8 cellular contexts compared by ENCODE assay signal in the genomic region with DNA sequence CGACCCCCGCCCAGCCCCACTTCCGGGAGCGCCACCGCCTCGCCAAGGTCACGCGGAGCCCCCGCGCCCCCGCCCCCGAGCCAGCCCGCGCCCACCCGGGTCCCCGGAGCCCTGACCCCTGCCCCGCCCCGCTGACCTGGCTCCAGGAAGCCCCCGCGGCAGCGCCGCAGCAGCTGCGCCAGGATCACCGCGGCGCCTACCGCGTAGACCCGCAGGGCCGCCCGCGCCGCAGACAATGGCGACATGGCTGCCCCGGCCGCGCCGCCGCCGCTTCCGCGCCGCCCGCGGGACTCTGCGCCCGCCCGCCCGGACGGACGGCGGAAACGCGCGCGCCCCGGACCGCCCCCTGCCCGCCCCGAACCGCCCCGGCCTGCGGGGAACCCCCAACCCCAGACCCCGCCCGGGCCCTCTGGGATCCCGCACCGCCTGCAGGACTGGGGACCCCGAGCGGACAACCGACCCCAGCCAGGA. TPM values are rescaled to one million over a fixed set of nuclear protein-coding genes. Genes with fewer than 3 reads are reported as not detected.
DNase-seq lines count a peak whose midpoint lies in the region; ATAC-seq, FAIRE-seq and TF ChIP-seq lines count a peak whose summit lies in the region.

A gene with protein sequence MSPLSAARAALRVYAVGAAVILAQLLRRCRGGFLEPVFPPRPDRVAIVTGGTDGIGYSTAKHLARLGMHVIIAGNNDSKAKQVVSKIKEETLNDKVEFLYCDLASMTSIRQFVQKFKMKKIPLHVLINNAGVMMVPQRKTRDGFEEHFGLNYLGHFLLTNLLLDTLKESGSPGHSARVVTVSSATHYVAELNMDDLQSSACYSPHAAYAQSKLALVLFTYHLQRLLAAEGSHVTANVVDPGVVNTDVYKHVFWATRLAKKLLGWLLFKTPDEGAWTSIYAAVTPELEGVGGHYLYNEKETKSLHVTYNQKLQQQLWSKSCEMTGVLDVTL (minus strand): TSS at position 296 of the 471 bp plus-strand sequence. CDS start 51 bp downstream, at position 245.
A gene (minus strand): TSS at position 296 of the 471 bp plus-strand sequence. CDS start 10,257 bp downstream, outside the sequence.

- peak within 1 kb of the TSS; percentile 90 for H3K27ac ChIP-seq in OCI-LY1 (ENCODE audit: low read depth, low read length, poor library complexity, severe bottlenecking)
- H3K27ac ChIP-seq in skeletal muscle tissue (ENCODE audit: low read depth, low read length): peak within 1 kb of the TSS; percentile 83

- H3K79me2 ChIP-seq in OCI-LY1 (ENCODE audit: insufficient read depth, low read length): peaks cover 44% of the 10 kb centered on the region

- DNase-seq in Caki2 (ENCODE audit: low read depth) (no peak), H54 (ENCODE audit: insufficient read length, low spot score) (peak; percentile 28), hepatic stellate cell (ENCODE audit: low spot score) (peak; percentile 60), COLO829 (ENCODE audit: low spot score) (no peak)
- DNase-seq in activated naive CD8-positive, alpha-beta T cell treated with anti-CD3 and anti-CD28 coated beads, Interleukin-2, amount 10 ng/mL, durations not matched to agents 7 days and 5 days: peak; percentile 79

- H3K4me2 ChIP-seq in OCI-LY1 (ENCODE audit: low read length): peak within 1 kb of the TSS; percentile 76

- H3K4me1 ChIP-seq in OCI-LY1 (ENCODE audit: insufficient read depth, low read length, severe bottlenecking) (peaks cover 51% of the 10 kb centered on the region), skeletal muscle tissue (ENCODE audit: control insufficient read depth in 3 of 3, insufficient read depth in 3 of 3, low read length in 3 of 3) (peaks cover 10 to 20% (median 16%) of the 10 kb centered on the region in 3 donors)

- FAIRE-seq in H54 (lab: Jason Lieb, UNC): no peak

- no peaks in the 10 kb centered on the region for H3K27me3 Mint-ChIP-seq in activated naive CD8-positive, alpha-beta T cell treated with anti-CD3 and anti-CD28 coated beads, Interleukin-2, amount 10 ng/mL, durations not matched to agents 7 days and 5 days

- peaks cover 6% of the 10 kb centered on the region; the same call in 1 of the 2 replicates for H3F3A ChIP-seq in OCI-LY1 (ENCODE audit: insufficient read depth, low read length)

- peak; percentile 81 for ATAC-seq in activated naive CD8-positive, alpha-beta T cell treated with anti-CD3 and anti-CD28 coated beads, Interleukin-2, amount 10 ng/mL, durations not matched to agents 7 days and 5 days (ENCODE audit: low read depth)
- no peak for ATAC-seq in HG03097 (IDR thresholded peaks at IDR 0.05; ENCODE audit: low FRiP score, unreplicated experiment)

- TF ChIP-seq CTCF in OCI-LY1 (IDR thresholded peaks at IDR 0.05; ENCODE audit: low read length): no peak

- in situ Hi-C loops in Caki2 (cut with HindIII; ENCODE audit: low pct_unique_long_range_greater_than_20kb, low sequenced_read_pairs): no loop called here

- peaks cover 4% of the 10 kb centered on the region; the same call in 1 of the 2 replicates for H4K20me1 ChIP-seq in OCI-LY1 (ENCODE audit: insufficient read depth, low read length)

- H3K36me3 ChIP-seq in OCI-LY1 (ENCODE audit: insufficient read depth, low read length) (peaks cover 33% of the 10 kb centered on the region; the same call in 1 of the 2 replicates), skeletal muscle tissue (ENCODE audit: control insufficient read depth in 3 of 3, insufficient read depth in 3 of 3, low read length in 3 of 3) (no peaks in the 10 kb centered on the region)

- H3K9me3 ChIP-seq in OCI-LY1 (ENCODE audit: low read length) (no peaks in the 10 kb centered on the region), skeletal muscle tissue (ENCODE audit: control insufficient read depth in 3 of 3, low read length in 3 of 3) (no peaks in the 10 kb centered on the region)

- H3K9ac ChIP-seq in OCI-LY1 (ENCODE audit: low read length) (peak within 1 kb of the TSS; percentile 97), skeletal muscle tissue (ENCODE audit: low read depth in 1 of 3, low read length in 3 of 3) (peak within 1 kb of the TSS; percentile 83 to 91 (median 83))

- H3K4me1 Mint-ChIP-seq in activated naive CD8-positive, alpha-beta T cell treated with anti-CD3 and anti-CD28 coated beads, Interleukin-2, amount 10 ng/mL, durations not matched to agents 7 days and 5 days: peaks cover 24% of the 10 kb centered on the region

- H3K9me3 Mint-ChIP-seq in activated naive CD8-positive, alpha-beta T cell treated with anti-CD3 and anti-CD28 coated beads, Interleukin-2, amount 10 ng/mL, durations not matched to agents 7 days and 5 days: no peaks in the 10 kb centered on the region

- no peaks in the 10 kb centered on the region for H3K27me3 ChIP-seq in OCI-LY1 (ENCODE audit: insufficient read depth, low read length)
- no peaks in the 10 kb centered on the region for H3K27me3 ChIP-seq in skeletal muscle tissue (ENCODE audit: control insufficient read depth in 3 of 3, insufficient read depth in 3 of 3, low read length in 3 of 3)

- H2AFZ ChIP-seq in OCI-LY1 (ENCODE audit: low read length): no peak within 1 kb of the TSS

- TF ChIP-seq POLR2A in H54 (IDR thresholded peaks at IDR 0.05; ENCODE audit: low read depth, low read length): peak; percentile 71

- H3K4me3 Mint-ChIP-seq in activated naive CD8-positive, alpha-beta T cell treated with anti-CD3 and anti-CD28 coated beads, Interleukin-2, amount 10 ng/mL, durations not matched to agents 7 days and 5 days: peak within 1 kb of the TSS; percentile 84

- POLR2A ChIA-PET in activated naive CD8-positive, alpha-beta T cell treated with anti-CD3 and anti-CD28 coated beads, Interleukin-2, amount 10 ng/mL, durations not matched to agents 7 days and 5 days (lab: Charles Lee): no interaction called here

- H3K27ac Mint-ChIP-seq in activated naive CD8-positive, alpha-beta T cell treated with anti-CD3 and anti-CD28 coated beads, Interleukin-2, amount 10 ng/mL, durations not matched to agents 7 days and 5 days: peak within 1 kb of the TSS; percentile 87

- H3K9me2 ChIP-seq in OCI-LY1 (ENCODE audit: low read depth, low read length): no peaks in the 10 kb centered on the region

- H3K4me3 ChIP-seq in OCI-LY1 (ENCODE audit: low read depth, low read length, poor library complexity, severe bottlenecking) (peak within 1 kb of the TSS; percentile 96), skeletal muscle tissue (ENCODE audit: low read length in 3 of 3) (peak within 1 kb of the TSS; percentile 71 to 79 (median 74))

- H3K36me3 Mint-ChIP-seq in activated naive CD8-positive, alpha-beta T cell treated with anti-CD3 and anti-CD28 coated beads, Interleukin-2, amount 10 ng/mL, durations not matched to agents 7 days and 5 days: no peaks in the 10 kb centered on the region

RNA-seq across cellular contexts. Expression of the first gene that starts in this region (rescaled TPM):
- total RNA-seq in Caki2 (2014; rRNA removed; shearing (Covaris generic); ENCODE audit: low replicate concordance): 31.3 and 38.2 TPM in 2 replicates
- 10 to 100 TPM; 17.0 to 18.1 TPM for total RNA-seq in activated naive CD8-positive, alpha-beta T cell treated with anti-CD3 and anti-CD28 coated beads, Interleukin-2, amount 10 ng/mL, durations not matched to agents 7 days and 5 days
- 9.9 TPM for total RNA-seq in skeletal muscle tissue

RNA-seq across cellular contexts. Expression of the second gene that starts in this region (rescaled TPM):
- total RNA-seq in Caki2 (2014; rRNA removed; shearing (Covaris generic); ENCODE audit: low replicate concordance): 46.5 and 56.4 TPM in 2 replicates
- 10 to 100 TPM; 35.3 to 37.0 TPM for total RNA-seq in activated naive CD8-positive, alpha-beta T cell treated with anti-CD3 and anti-CD28 coated beads, Interleukin-2, amount 10 ng/mL, durations not matched to agents 7 days and 5 days
- 25.6 TPM for total RNA-seq in skeletal muscle tissue

Comparison
In these comparisons a context has a peak if more than half of its experiments do, and no peak if none do; other contexts are left out.
1. DNase-seq: peak in H54 (single experiment), activated naive CD8-positive, alpha-beta T cell treated with anti-CD3 and anti-CD28 coated beads, Interleukin-2, amount 10 ng/mL, durations not matched to agents 7 days and 5 days (single experiment) and hepatic stellate cell (single experiment); none in Caki2 (single experiment) and COLO829 (single experiment).